2 cellular contexts compared by ENCODE assay signal in the genomic region with DNA sequence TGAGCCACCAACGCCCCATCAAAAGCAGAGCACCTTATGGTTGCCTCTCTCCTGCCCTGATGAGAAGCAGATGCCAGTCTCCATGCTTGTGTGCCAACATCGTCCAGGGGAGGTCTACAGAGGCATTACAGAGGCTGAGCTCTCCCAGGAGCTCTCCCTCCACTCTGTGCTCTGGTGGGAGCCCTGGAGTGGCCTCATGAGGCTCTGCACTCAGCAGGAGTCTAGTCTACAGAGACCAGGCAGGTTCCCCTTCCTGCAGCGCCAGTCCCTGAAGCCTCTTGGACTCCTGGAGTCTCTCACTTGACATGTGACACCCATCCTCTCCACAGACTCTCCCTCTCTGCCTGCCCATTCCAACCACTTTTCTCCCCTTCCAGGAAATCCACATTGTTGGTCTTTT.
TF ChIP-seq lines count a peak whose summit lies in the region.

No MANE protein-coding gene starts in this region.

TF ChIP-seq in SK-N-SH treated with all-trans-retinoic acid at 6 μM for 48 hours, 23 proteins besides CTCF, POLR2A, EP300 and RAD21 (continued from another document):
- no peak for TF ChIP-seq ZNF565 (CRISPR knock-in tag; conservative IDR thresholded peaks at IDR 0.05; ENCODE audit: low read depth)
- TF ChIP-seq ZNF70 (CRISPR knock-in tag; IDR thresholded peaks at IDR 0.05): no peak
- TF ChIP-seq, protein P1, sequence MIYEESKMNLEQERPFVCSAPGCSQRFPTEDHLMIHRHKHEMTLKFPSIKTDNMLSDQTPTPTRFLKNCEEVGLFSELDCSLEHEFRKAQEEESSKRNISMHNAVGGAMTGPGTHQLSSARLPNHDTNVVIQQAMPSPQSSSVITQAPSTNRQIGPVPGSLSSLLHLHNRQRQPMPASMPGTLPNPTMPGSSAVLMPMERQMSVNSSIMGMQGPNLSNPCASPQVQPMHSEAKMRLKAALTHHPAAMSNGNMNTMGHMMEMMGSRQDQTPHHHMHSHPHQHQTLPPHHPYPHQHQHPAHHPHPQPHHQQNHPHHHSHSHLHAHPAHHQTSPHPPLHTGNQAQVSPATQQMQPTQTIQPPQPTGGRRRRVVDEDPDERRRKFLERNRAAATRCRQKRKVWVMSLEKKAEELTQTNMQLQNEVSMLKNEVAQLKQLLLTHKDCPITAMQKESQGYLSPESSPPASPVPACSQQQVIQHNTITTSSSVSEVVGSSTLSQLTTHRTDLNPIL (CRISPR knock-in tag; IDR thresholded peaks at IDR 0.05; ENCODE audit: low read depth): no peak
- TF ChIP-seq PPARA (CRISPR knock-in tag; IDR thresholded peaks at IDR 0.05; ENCODE audit: borderline replicate concordance): no peak
- no peak for TF ChIP-seq ZFP30 (CRISPR knock-in tag; IDR thresholded peaks at IDR 0.05)
- TF ChIP-seq, protein P2, sequence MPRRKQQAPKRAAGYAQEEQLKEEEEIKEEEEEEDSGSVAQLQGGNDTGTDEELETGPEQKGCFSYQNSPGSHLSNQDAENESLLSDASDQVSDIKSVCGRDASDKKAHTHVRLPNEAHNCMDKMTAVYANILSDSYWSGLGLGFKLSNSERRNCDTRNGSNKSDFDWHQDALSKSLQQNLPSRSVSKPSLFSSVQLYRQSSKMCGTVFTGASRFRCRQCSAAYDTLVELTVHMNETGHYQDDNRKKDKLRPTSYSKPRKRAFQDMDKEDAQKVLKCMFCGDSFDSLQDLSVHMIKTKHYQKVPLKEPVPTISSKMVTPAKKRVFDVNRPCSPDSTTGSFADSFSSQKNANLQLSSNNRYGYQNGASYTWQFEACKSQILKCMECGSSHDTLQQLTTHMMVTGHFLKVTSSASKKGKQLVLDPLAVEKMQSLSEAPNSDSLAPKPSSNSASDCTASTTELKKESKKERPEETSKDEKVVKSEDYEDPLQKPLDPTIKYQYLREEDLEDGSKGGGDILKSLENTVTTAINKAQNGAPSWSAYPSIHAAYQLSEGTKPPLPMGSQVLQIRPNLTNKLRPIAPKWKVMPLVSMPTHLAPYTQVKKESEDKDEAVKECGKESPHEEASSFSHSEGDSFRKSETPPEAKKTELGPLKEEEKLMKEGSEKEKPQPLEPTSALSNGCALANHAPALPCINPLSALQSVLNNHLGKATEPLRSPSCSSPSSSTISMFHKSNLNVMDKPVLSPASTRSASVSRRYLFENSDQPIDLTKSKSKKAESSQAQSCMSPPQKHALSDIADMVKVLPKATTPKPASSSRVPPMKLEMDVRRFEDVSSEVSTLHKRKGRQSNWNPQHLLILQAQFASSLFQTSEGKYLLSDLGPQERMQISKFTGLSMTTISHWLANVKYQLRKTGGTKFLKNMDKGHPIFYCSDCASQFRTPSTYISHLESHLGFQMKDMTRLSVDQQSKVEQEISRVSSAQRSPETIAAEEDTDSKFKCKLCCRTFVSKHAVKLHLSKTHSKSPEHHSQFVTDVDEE (CRISPR knock-in tag; IDR thresholded peaks at IDR 0.05): no peak

TF ChIP-seq in SK-N-SH, 30 proteins besides CTCF, POLR2A, EP300 and RAD21 (continued from another document):
- TF ChIP-seq, protein P3, sequence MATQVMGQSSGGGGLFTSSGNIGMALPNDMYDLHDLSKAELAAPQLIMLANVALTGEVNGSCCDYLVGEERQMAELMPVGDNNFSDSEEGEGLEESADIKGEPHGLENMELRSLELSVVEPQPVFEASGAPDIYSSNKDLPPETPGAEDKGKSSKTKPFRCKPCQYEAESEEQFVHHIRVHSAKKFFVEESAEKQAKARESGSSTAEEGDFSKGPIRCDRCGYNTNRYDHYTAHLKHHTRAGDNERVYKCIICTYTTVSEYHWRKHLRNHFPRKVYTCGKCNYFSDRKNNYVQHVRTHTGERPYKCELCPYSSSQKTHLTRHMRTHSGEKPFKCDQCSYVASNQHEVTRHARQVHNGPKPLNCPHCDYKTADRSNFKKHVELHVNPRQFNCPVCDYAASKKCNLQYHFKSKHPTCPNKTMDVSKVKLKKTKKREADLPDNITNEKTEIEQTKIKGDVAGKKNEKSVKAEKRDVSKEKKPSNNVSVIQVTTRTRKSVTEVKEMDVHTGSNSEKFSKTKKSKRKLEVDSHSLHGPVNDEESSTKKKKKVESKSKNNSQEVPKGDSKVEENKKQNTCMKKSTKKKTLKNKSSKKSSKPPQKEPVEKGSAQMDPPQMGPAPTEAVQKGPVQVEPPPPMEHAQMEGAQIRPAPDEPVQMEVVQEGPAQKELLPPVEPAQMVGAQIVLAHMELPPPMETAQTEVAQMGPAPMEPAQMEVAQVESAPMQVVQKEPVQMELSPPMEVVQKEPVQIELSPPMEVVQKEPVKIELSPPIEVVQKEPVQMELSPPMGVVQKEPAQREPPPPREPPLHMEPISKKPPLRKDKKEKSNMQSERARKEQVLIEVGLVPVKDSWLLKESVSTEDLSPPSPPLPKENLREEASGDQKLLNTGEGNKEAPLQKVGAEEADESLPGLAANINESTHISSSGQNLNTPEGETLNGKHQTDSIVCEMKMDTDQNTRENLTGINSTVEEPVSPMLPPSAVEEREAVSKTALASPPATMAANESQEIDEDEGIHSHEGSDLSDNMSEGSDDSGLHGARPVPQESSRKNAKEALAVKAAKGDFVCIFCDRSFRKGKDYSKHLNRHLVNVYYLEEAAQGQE (IDR thresholded peaks at IDR 0.05; ENCODE audit: low read depth, low read length): no peak
- no peak for TF ChIP-seq SIN3A (IDR thresholded peaks at IDR 0.05; ENCODE audit: borderline replicate concordance, low read depth, low read length)
- no peak for TF ChIP-seq RCOR1 (IDR thresholded peaks at IDR 0.05; ENCODE audit: low read length)
- no peak for TF ChIP-seq CHD2 (IDR thresholded peaks at IDR 0.05; ENCODE audit: low read length, partially characterized antibody)
- no peak for TF ChIP-seq GABPA (IDR thresholded peaks at IDR 0.05; ENCODE audit: low read depth)
- TF ChIP-seq, protein P4, sequence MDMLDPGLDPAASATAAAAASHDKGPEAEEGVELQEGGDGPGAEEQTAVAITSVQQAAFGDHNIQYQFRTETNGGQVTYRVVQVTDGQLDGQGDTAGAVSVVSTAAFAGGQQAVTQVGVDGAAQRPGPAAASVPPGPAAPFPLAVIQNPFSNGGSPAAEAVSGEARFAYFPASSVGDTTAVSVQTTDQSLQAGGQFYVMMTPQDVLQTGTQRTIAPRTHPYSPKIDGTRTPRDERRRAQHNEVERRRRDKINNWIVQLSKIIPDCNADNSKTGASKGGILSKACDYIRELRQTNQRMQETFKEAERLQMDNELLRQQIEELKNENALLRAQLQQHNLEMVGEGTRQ (IDR thresholded peaks at IDR 0.05; ENCODE audit: borderline replicate concordance, low read depth, low read length): no peak
- TF ChIP-seq POLR2AphosphoS5 (IDR thresholded peaks at IDR 0.05; ENCODE audit: low read depth, low read length): no peak
- no peak for TF ChIP-seq YY1 (IDR thresholded peaks at IDR 0.05; ENCODE audit: low read depth)
- no peak for TF ChIP-seq RXRA (IDR thresholded peaks at IDR 0.05; ENCODE audit: borderline replicate concordance, low read depth)
- no peak for TF ChIP-seq NFIC (IDR thresholded peaks at IDR 0.05; ENCODE audit: borderline replicate concordance)
- no peak for TF ChIP-seq SMC3 (IDR thresholded peaks at IDR 0.05; ENCODE audit: low read depth, low read length)
- TF ChIP-seq, protein P5, sequence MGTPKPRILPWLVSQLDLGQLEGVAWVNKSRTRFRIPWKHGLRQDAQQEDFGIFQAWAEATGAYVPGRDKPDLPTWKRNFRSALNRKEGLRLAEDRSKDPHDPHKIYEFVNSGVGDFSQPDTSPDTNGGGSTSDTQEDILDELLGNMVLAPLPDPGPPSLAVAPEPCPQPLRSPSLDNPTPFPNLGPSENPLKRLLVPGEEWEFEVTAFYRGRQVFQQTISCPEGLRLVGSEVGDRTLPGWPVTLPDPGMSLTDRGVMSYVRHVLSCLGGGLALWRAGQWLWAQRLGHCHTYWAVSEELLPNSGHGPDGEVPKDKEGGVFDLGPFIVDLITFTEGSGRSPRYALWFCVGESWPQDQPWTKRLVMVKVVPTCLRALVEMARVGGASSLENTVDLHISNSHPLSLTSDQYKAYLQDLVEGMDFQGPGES (IDR thresholded peaks at IDR 0.05; ENCODE audit: low read depth, low read length): no peak
- no peak for TF ChIP-seq EZH2phosphoT487 (IDR thresholded peaks at IDR 0.05; ENCODE audit: borderline replicate concordance, low read depth)
- no peak for TF ChIP-seq JUND (IDR thresholded peaks at IDR 0.05)
- TF ChIP-seq TCF12 (IDR thresholded peaks at IDR 0.05): no peak
- no peak for TF ChIP-seq FOXJ3 (CRISPR knock-in tag; IDR thresholded peaks at IDR 0.05)
- TF ChIP-seq, protein P6, sequence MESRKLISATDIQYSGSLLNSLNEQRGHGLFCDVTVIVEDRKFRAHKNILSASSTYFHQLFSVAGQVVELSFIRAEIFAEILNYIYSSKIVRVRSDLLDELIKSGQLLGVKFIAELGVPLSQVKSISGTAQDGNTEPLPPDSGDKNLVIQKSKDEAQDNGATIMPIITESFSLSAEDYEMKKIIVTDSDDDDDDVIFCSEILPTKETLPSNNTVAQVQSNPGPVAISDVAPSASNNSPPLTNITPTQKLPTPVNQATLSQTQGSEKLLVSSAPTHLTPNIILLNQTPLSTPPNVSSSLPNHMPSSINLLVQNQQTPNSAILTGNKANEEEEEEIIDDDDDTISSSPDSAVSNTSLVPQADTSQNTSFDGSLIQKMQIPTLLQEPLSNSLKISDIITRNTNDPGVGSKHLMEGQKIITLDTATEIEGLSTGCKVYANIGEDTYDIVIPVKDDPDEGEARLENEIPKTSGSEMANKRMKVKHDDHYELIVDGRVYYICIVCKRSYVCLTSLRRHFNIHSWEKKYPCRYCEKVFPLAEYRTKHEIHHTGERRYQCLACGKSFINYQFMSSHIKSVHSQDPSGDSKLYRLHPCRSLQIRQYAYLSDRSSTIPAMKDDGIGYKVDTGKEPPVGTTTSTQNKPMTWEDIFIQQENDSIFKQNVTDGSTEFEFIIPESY (IDR thresholded peaks at IDR 0.05; ENCODE audit: borderline replicate concordance, low read depth): no peak
TF ChIP-seq in SK-N-SH: peak in this region for 0.
